In the genomic region with DNA sequence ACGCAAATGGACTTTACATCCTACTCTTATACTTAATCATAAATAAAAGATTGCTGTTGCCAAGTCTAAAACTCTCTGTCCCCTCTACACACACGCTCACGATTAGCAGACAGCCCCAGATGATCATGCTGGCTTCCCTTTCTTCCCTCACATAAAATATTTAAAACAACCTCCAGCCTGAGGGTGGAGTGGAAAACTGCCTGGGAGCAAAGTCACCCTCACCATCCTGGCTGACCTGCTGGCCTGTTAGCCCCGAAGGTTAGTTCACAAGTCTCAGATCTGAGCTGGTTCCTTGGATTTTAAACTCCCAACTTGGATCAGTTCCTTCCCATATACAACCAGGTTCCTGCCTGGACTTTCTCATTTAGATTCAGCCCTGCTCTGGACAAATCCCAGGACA, we compare ENCODE assay signal across 1 cellular context.
TF ChIP-seq lines count a peak whose summit lies in the region.

No MANE protein-coding gene starts in this region.

TF ChIP-seq in IMR-90, 13 proteins besides CTCF, POLR2A, EP300 and RAD21 (continued from another document):
- TF ChIP-seq, protein P1, sequence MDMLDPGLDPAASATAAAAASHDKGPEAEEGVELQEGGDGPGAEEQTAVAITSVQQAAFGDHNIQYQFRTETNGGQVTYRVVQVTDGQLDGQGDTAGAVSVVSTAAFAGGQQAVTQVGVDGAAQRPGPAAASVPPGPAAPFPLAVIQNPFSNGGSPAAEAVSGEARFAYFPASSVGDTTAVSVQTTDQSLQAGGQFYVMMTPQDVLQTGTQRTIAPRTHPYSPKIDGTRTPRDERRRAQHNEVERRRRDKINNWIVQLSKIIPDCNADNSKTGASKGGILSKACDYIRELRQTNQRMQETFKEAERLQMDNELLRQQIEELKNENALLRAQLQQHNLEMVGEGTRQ (IDR thresholded peaks at IDR 0.05; ENCODE audit: low read depth, low read length) = no peak
- no peak for TF ChIP-seq MXI1 (IDR thresholded peaks at IDR 0.05; ENCODE audit: borderline replicate concordance, low read depth, low read length)
- TF ChIP-seq NFE2L2 (IDR thresholded peaks at IDR 0.05; ENCODE audit: low read depth, low read length) = no peak
- no peak for TF ChIP-seq CEBPB (IDR thresholded peaks at IDR 0.05; ENCODE audit: low read depth, low read length)
- TF ChIP-seq SMC3 (IDR thresholded peaks at IDR 0.05; ENCODE audit: low read depth, low read length) = no peak
